Comparison of ENCODE assay signal across 2 cellular contexts in genomic region chr12:28226705-28227104, GRCh38.
TF ChIP-seq lines count a peak whose summit lies in the region.

No MANE protein-coding gene starts in this region.

TF ChIP-seq in IMR-90, 13 proteins besides CTCF, POLR2A, EP300 and RAD21:
- TF ChIP-seq MAFK (IDR thresholded peaks at IDR 0.05; ENCODE audit: low read depth, low read length) (peak; percentile 54), SMC3 (IDR thresholded peaks at IDR 0.05; ENCODE audit: low read depth, low read length) (no peak)

TF ChIP-seq in K562, 482 proteins besides CTCF, POLR2A, EP300 and RAD21:
- peak; percentile 22; the same call in 1 of the 2 replicates for TF ChIP-seq C11orf30 (IDR thresholded peaks at IDR 0.05; ENCODE audit: low read depth)
- no peak for TF ChIP-seq ZNF699 (CRISPR knock-in tag; IDR thresholded peaks at IDR 0.05; ENCODE audit: insufficient replicate concordance)
- no peak for TF ChIP-seq ZNF324 (CRISPR knock-in tag; IDR thresholded peaks at IDR 0.05)
- peak; percentile 75 for TF ChIP-seq ZNF316 (IDR thresholded peaks at IDR 0.05)
